In genomic region chr18:75226956-75227316, GRCh38 we compare ENCODE assay signal across 10 cellular contexts. TPM values are rescaled to one million over a fixed set of nuclear protein-coding genes. Genes with fewer than 3 reads are reported as not detected.
DNase-seq lines count a peak whose midpoint lies in the region; ATAC-seq and TF ChIP-seq lines count a peak whose summit lies in the region.
"Had no signal": no experiment of that assay in that cellular context is flagged by ENCODE, and none has a peak within 500 bp of the region (broad histone marks: within the 10 kb centered on the region; RNA-seq: fewer than 3 reads in every experiment).

No MANE protein-coding gene starts in this region.

- H3K9me3 Mint-ChIP-seq in osteocyte (ENCODE audit: unreplicated experiment), result no peaks in the 10 kb centered on the region
- H3K9me3 Mint-ChIP-seq: activated T-helper 2 cell treated with anti-CD3 and anti-CD28 coated beads, Interferon-gamma antibody, Interleukin-2, Interleukin-4, amounts not matched to agents 10 μg/mL and 5 μg/mL and 100 μg/mL, durations not matched to agents 14 hours and 24 hours and 36 hours had no signal

- H3K4me1 Mint-ChIP-seq in osteocyte (ENCODE audit: unreplicated experiment), result peaks cover 28% of the 10 kb centered on the region

- no peak for TF ChIP-seq CTCF in cardiac muscle cell (IDR thresholded peaks at IDR 0.05; ENCODE audit: low read depth, low read length)
- no peak for TF ChIP-seq CTCF in osteocyte (IDR thresholded peaks at IDR 0.05)

- H3K27ac ChIP-seq in cardiac muscle cell, result peak overlapping the region; percentile 92

- intact Hi-C loops in Right ventricle myocardium inferior (cut with DNase I) (no loop called here), cardiac septum (cut with DNase I) (loop anchor here (2.0 kb wide), 1 partner anchor 18 kb away; the partner anchor contains the start of gene PTGR3)

- no peaks in the 10 kb centered on the region for H3K36me3 Mint-ChIP-seq in osteocyte (ENCODE audit: unreplicated experiment)

- ATAC-seq in Right ventricle myocardium inferior, result peak; percentile 2
- no peak for ATAC-seq in GM21515 (IDR thresholded peaks at IDR 0.05; ENCODE audit: unreplicated experiment)
- ATAC-seq in HG03520 (IDR thresholded peaks at IDR 0.05; ENCODE audit: unreplicated experiment), result no peak

- no peak overlapping the region for H3K4me3 ChIP-seq in cardiac muscle cell

- H3K27me3 ChIP-seq in cardiac muscle cell, result no peaks in the 10 kb centered on the region

- no peaks in the 10 kb centered on the region for H3K36me3 ChIP-seq in cardiac muscle cell

- no peaks in the 10 kb centered on the region for H3K27me3 Mint-ChIP-seq in osteocyte (ENCODE audit: unreplicated experiment)

- H3K4me1 ChIP-seq in cardiac muscle cell (ENCODE audit: low read depth), result peaks cover 28% of the 10 kb centered on the region

- DNase-seq in Right ventricle myocardium inferior (ENCODE audit: missing footprints) (no peak), cardiac septum (ENCODE audit: low spot score) (no peak), cardiac muscle cell (ENCODE audit: low read depth in 1 of 2, low spot score in 1 of 2) (no peak), osteocyte (ENCODE audit: extremely low spot score, unreplicated experiment) (no peak), GF-D8 (lab: John Stamatoyannopoulos, UW) (no peak), KG1 (lab: John Stamatoyannopoulos, UW) (no peak)
- DNase-seq: left colon had no signal

- H3K9me3 ChIP-seq in cardiac muscle cell (ENCODE audit: low read depth), result no peaks in the 10 kb centered on the region

- H3K4me3 Mint-ChIP-seq in osteocyte (ENCODE audit: unreplicated experiment), result peak overlapping the region; percentile 46

- H3K27ac Mint-ChIP-seq in osteocyte (ENCODE audit: unreplicated experiment), result peak overlapping the region; percentile 75
- H3K27ac Mint-ChIP-seq: activated T-helper 2 cell treated with anti-CD3 and anti-CD28 coated beads, Interferon-gamma antibody, Interleukin-2, Interleukin-4, amounts not matched to agents 10 μg/mL and 5 μg/mL and 100 μg/mL, durations not matched to agents 14 hours and 24 hours and 36 hours had no signal

RNA-seq across cellular contexts. Expression of gene TSHZ1, which starts 16.3 kb away (rescaled TPM):
- total RNA-seq in Right ventricle myocardium inferior (23.1 TPM), cardiac septum (13.3 TPM), cardiac muscle cell (10.6 and 13.5 TPM in 2 replicates), osteocyte (12.2 and 13.3 TPM in 2 replicates)
- polyA plus RNA-seq in cardiac muscle cell, result 5.6 and 6.5 TPM in 2 replicates

RNA-seq across cellular contexts. Expression of gene PTGR3, which starts 18.0 kb away (rescaled TPM):
- 71.5 TPM for total RNA-seq in Right ventricle myocardium inferior
- 33.7 TPM for total RNA-seq in cardiac septum
- 11.0 and 21.1 TPM in 2 replicates for total RNA-seq in cardiac muscle cell
- polyA plus RNA-seq in cardiac muscle cell, result 17.4 and 18.5 TPM in 2 replicates
- 17.7 and 19.7 TPM in 2 replicates for total RNA-seq in osteocyte
